Comparison of ENCODE assay signal across 40 cellular contexts in genomic region chr10:111171183-111171582, GRCh38.
"Had no signal": no experiment of that assay in that cellular context is flagged by ENCODE, and none has a peak within 500 bp of the region (broad histone marks: within the 10 kb centered on the region; RNA-seq: fewer than 3 reads in every experiment).

No MANE protein-coding gene starts in this region.

- H3K9me3 Mint-ChIP-seq: activated naive CD4-positive, alpha-beta T cell treated with anti-CD3 and anti-CD28 coated beads for 36 hours; activated naive CD4-positive, alpha-beta T cell treated with anti-CD3 and anti-CD28 coated beads, Interleukin-2, amount 10 ng/mL, durations not matched to agents 7 days and 5 days; activated naive CD8-positive, alpha-beta T cell treated with anti-CD3 and anti-CD28 coated beads for 36 hours; activated naive CD8-positive, alpha-beta T cell treated with anti-CD3 and anti-CD28 coated beads, Interleukin-2, amount 10 ng/mL, durations not matched to agents 7 days and 5 days; activated naive CD8-positive, alpha-beta T cell treated with anti-CD3 and anti-CD28 coated beads, Interleukin-2, amount 50 U/mL, for 24 hours; activated T-cell treated with anti-CD3 and anti-CD28 coated beads, Interleukin-2, amount 50 U/mL, for 24 hours; activated T-helper 1 cell treated with anti-CD3 and anti-CD28 coated beads, Interleukin-12 subunit alpha, Interleukin-12 subunit beta, Interleukin-2, Interleukin-4 antibody, amounts not matched to agents 30 ng/mL and 10 ng/mL and 1 ng/mL, durations not matched to agents 14 hours and 24 hours and 36 hours; activated T-helper 2 cell treated with anti-CD3 and anti-CD28 coated beads, Interferon-gamma antibody, Interleukin-2, Interleukin-4, amounts not matched to agents 10 μg/mL and 5 μg/mL and 100 μg/mL, durations not matched to agents 14 hours and 24 hours and 36 hours; central memory CD8-positive, alpha-beta T cell had no signal

- H3K4me1 ChIP-seq: adrenal gland, ascending aorta, body of pancreas, breast epithelium had no signal

- DNase-seq: activated effector memory CD4-positive, alpha-beta T cell treated with anti-CD3 and anti-CD28 coated beads, Interleukin-2, amount 50 U/mL, for 16 hours; activated effector memory CD4-positive, alpha-beta T cell treated with Interleukin-2 at 50 U/mL for 16 hours; activated gamma-delta T cell; activated gamma-delta T cell treated with Interleukin-2 at 50 U/mL for 16 hours; activated naive CD4-positive, alpha-beta T cell; activated naive CD4-positive, alpha-beta T cell treated with anti-CD3 and anti-CD28 coated beads for 36 hours; activated naive CD4-positive, alpha-beta T cell treated with anti-CD3 and anti-CD28 coated beads, Interleukin-2, amount 10 ng/mL, durations not matched to agents 7 days and 5 days; activated naive CD4-positive, alpha-beta T cell treated with anti-CD3 and anti-CD28 coated beads, Interleukin-2, amount 50 U/mL, for 16 hours; activated naive CD4-positive, alpha-beta T cell treated with Interleukin-2 at 50 U/mL for 16 hours; activated naive CD8-positive, alpha-beta T cell treated with anti-CD3 and anti-CD28 coated beads for 36 hours; activated naive CD8-positive, alpha-beta T cell treated with anti-CD3 and anti-CD28 coated beads, Interleukin-2, amount 10 ng/mL, durations not matched to agents 7 days and 5 days; activated naive CD8-positive, alpha-beta T cell treated with anti-CD3 and anti-CD28 coated beads, Interleukin-2, amount 50 U/mL, for 24 hours; activated T-cell treated with anti-CD3 and anti-CD28 coated beads, Interleukin-2, amount 50 U/mL, for 1 hour; activated T-cell treated with anti-CD3 and anti-CD28 coated beads, Interleukin-2, amount 50 U/mL, for 24 hours; activated T-cell treated with anti-CD3 and anti-CD28 coated beads, Interleukin-2, amount 50 U/mL, for 4 hours; activated T-cell treated with anti-CD3 and anti-CD28 coated beads, Interleukin-2, amount 50 U/mL, for 48 hours; activated T-cell treated with anti-CD3 and anti-CD28 coated beads, Interleukin-2, amount 50 U/mL, for 72 hours; adrenal gland; amniotic stem cell; amygdala; anterior cingulate cortex; aorta; body of pancreas; brain microvascular endothelial cell; caudate nucleus; central memory CD4-positive, alpha-beta T cell; cerebellar nuclear complex had no signal

- H3K4me3 ChIP-seq: adrenal gland, ascending aorta, body of pancreas, breast epithelium, cardiac muscle cell had no signal

- H3K36me3 ChIP-seq: adrenal gland, ascending aorta, brain microvascular endothelial cell, breast epithelium, cardiac muscle cell had no signal

- H3K27ac ChIP-seq: adrenal gland, ascending aorta, body of pancreas, brain microvascular endothelial cell, breast epithelium, cardiac muscle cell had no signal

- H3K9me3 ChIP-seq: adrenal gland, ascending aorta, body of pancreas had no signal

- H3K36me3 Mint-ChIP-seq: activated naive CD4-positive, alpha-beta T cell treated with anti-CD3 and anti-CD28 coated beads, Interleukin-2, amount 10 ng/mL, durations not matched to agents 7 days and 5 days; activated naive CD8-positive, alpha-beta T cell; activated naive CD8-positive, alpha-beta T cell treated with anti-CD3 and anti-CD28 coated beads for 36 hours; activated naive CD8-positive, alpha-beta T cell treated with anti-CD3 and anti-CD28 coated beads, Interleukin-2, amount 10 ng/mL, durations not matched to agents 7 days and 5 days; brain had no signal

- H3K4me1 Mint-ChIP-seq: activated naive CD4-positive, alpha-beta T cell treated with anti-CD3 and anti-CD28 coated beads, Interleukin-2, amount 10 ng/mL, durations not matched to agents 7 days and 5 days; activated naive CD4-positive, alpha-beta T cell treated with anti-CD3 and anti-CD28 coated beads, Interleukin-2, amount 50 U/mL, for 24 hours; activated naive CD8-positive, alpha-beta T cell treated with anti-CD3 and anti-CD28 coated beads for 36 hours; activated naive CD8-positive, alpha-beta T cell treated with anti-CD3 and anti-CD28 coated beads, Interleukin-2, amount 10 ng/mL, durations not matched to agents 7 days and 5 days; activated naive CD8-positive, alpha-beta T cell treated with anti-CD3 and anti-CD28 coated beads, Interleukin-2, amount 50 U/mL, for 24 hours; activated T-helper 17 cell treated with anti-CD3 and anti-CD28 coated beads, Interleukin-2, amount 50 U/mL, for 72 hours; brain; central memory CD8-positive, alpha-beta T cell had no signal

- FAIRE-seq: astrocyte, bronchial epithelial cell had no signal

- ATAC-seq: activated naive CD4-positive, alpha-beta T cell treated with anti-CD3 and anti-CD28 coated beads, Interleukin-2, amount 50 U/mL, for 72 hours; activated naive CD8-positive, alpha-beta T cell treated with anti-CD3 and anti-CD28 coated beads, Interleukin-2, amount 50 U/mL, for 24 hours; activated T-cell treated with anti-CD3 and anti-CD28 coated beads, Interleukin-2, amount 50 U/mL, for 4 hours; activated T-cell treated with anti-CD3 and anti-CD28 coated beads, Interleukin-2, amount 50 U/mL, for 72 hours; activated T-helper 17 cell treated with anti-CD3 and anti-CD28 coated beads, Interleukin-2, amount 50 U/mL, for 72 hours; body of pancreas had no signal

- H3K4me3 Mint-ChIP-seq: activated naive CD4-positive, alpha-beta T cell treated with anti-CD3 and anti-CD28 coated beads for 36 hours; activated naive CD4-positive, alpha-beta T cell treated with anti-CD3 and anti-CD28 coated beads, Interleukin-2, amount 10 ng/mL, durations not matched to agents 7 days and 5 days; activated naive CD4-positive, alpha-beta T cell treated with anti-CD3 and anti-CD28 coated beads, Interleukin-2, amount 50 U/mL, for 24 hours; activated naive CD8-positive, alpha-beta T cell; activated naive CD8-positive, alpha-beta T cell treated with anti-CD3 and anti-CD28 coated beads for 36 hours; activated naive CD8-positive, alpha-beta T cell treated with anti-CD3 and anti-CD28 coated beads, Interleukin-2, amount 10 ng/mL, durations not matched to agents 7 days and 5 days; activated naive CD8-positive, alpha-beta T cell treated with anti-CD3 and anti-CD28 coated beads, Interleukin-2, amount 50 U/mL, for 24 hours; activated T-cell treated with anti-CD3 and anti-CD28 coated beads, Interleukin-2, amount 50 U/mL, for 24 hours; activated T-cell treated with anti-CD3 and anti-CD28 coated beads, Interleukin-2, amount 50 U/mL, for 4 hours; activated T-cell treated with anti-CD3 and anti-CD28 coated beads, Interleukin-2, amount 50 U/mL, for 72 hours; activated T-helper 1 cell treated with anti-CD3 and anti-CD28 coated beads, Interleukin-12 subunit alpha, Interleukin-12 subunit beta, Interleukin-2, Interleukin-4 antibody, amounts not matched to agents 30 ng/mL and 10 ng/mL and 1 ng/mL, durations not matched to agents 14 hours and 24 hours and 36 hours; activated T-helper 17 cell treated with anti-CD3 and anti-CD28 coated beads, Interleukin-2, amount 50 U/mL, for 72 hours; brain; central memory CD8-positive, alpha-beta T cell had no signal

- H3K27ac Mint-ChIP-seq: activated naive CD4-positive, alpha-beta T cell treated with anti-CD3 and anti-CD28 coated beads for 36 hours; activated naive CD4-positive, alpha-beta T cell treated with anti-CD3 and anti-CD28 coated beads, Interleukin-2, amount 10 ng/mL, durations not matched to agents 7 days and 5 days; activated naive CD4-positive, alpha-beta T cell treated with anti-CD3 and anti-CD28 coated beads, Interleukin-2, amount 50 U/mL, for 24 hours; activated naive CD4-positive, alpha-beta T cell treated with anti-CD3 and anti-CD28 coated beads, Interleukin-2, amount 50 U/mL, for 72 hours; activated naive CD8-positive, alpha-beta T cell; activated naive CD8-positive, alpha-beta T cell treated with anti-CD3 and anti-CD28 coated beads for 36 hours; activated naive CD8-positive, alpha-beta T cell treated with anti-CD3 and anti-CD28 coated beads, Interleukin-2, amount 10 ng/mL, durations not matched to agents 7 days and 5 days; activated naive CD8-positive, alpha-beta T cell treated with anti-CD3 and anti-CD28 coated beads, Interleukin-2, amount 50 U/mL, for 24 hours; activated T-cell treated with anti-CD3 and anti-CD28 coated beads, Interleukin-2, amount 50 U/mL, for 24 hours; activated T-cell treated with anti-CD3 and anti-CD28 coated beads, Interleukin-2, amount 50 U/mL, for 72 hours; activated T-helper 1 cell treated with anti-CD3 and anti-CD28 coated beads, Interleukin-12 subunit alpha, Interleukin-12 subunit beta, Interleukin-2, Interleukin-4 antibody, amounts not matched to agents 30 ng/mL and 10 ng/mL and 1 ng/mL, durations not matched to agents 14 hours and 24 hours and 36 hours; activated T-helper 17 cell treated with anti-CD3 and anti-CD28 coated beads, Interleukin-2, amount 50 U/mL, for 72 hours; activated T-helper 2 cell treated with anti-CD3 and anti-CD28 coated beads, Interferon-gamma antibody, Interleukin-2, Interleukin-4, amounts not matched to agents 10 μg/mL and 5 μg/mL and 100 μg/mL, durations not matched to agents 14 hours and 24 hours and 36 hours; brain had no signal

- H3K27me3 Mint-ChIP-seq: brain had no signal

- H3K27me3 ChIP-seq: adrenal gland, ascending aorta, body of pancreas, brain microvascular endothelial cell, breast epithelium, cardiac muscle cell had no signal
